13 cellular contexts compared by ENCODE assay signal in genomic region chr2:200662727-200663126, GRCh38.
DNase-seq lines count a peak whose midpoint lies in the region; ATAC-seq and TF ChIP-seq lines count a peak whose summit lies in the region.
"Had no signal": no experiment of that assay in that cellular context is flagged by ENCODE, and none has a peak within 500 bp of the region (broad histone marks: within the 10 kb centered on the region; RNA-seq: fewer than 3 reads in every experiment).

No MANE protein-coding gene starts in this region.

- no peak overlapping the region for H3K4me3 ChIP-seq in GM23338
- no peak overlapping the region for H3K4me3 ChIP-seq in RWPE2 (ENCODE audit: severe bottlenecking)
- H3K4me3 ChIP-seq in trophoblast cell (ENCODE audit: low read depth, low read length), result no peak overlapping the region
- H3K4me3 ChIP-seq: ascending aorta had no signal

- no peaks in the 10 kb centered on the region for H3K36me3 Mint-ChIP-seq in GM23338 (ENCODE audit: low read depth)
- H3K36me3 Mint-ChIP-seq in natural killer cell treated with Interleukin-12 subunit alpha and Interleukin-12 subunit beta and Interleukin-15 and Interleukin-18, amount 100 ng/mL, for 72 hours, result no peaks in the 10 kb centered on the region

- H3K27ac ChIP-seq in GM23338 (ENCODE audit: low read depth), result no peak overlapping the region
- H3K27ac ChIP-seq in RWPE2 (ENCODE audit: poor library complexity, severe bottlenecking), result peak overlapping the region; percentile 80
- H3K27ac ChIP-seq in trophoblast cell (ENCODE audit: low read depth, low read length), result peak overlapping the region; percentile 62
- H3K27ac ChIP-seq: ascending aorta had no signal

- H3K79me2 ChIP-seq in GM23338 (replicated peaks; ENCODE audit: insufficient read depth) (no peaks in the 10 kb centered on the region), trophoblast cell (ENCODE audit: control insufficient read depth, insufficient read depth, low read length, poor library complexity) (no peaks in the 10 kb centered on the region)

- no peaks in the 10 kb centered on the region for H3K9me3 ChIP-seq in RWPE2 (ENCODE audit: severe bottlenecking)
- no peaks in the 10 kb centered on the region for H3K9me3 ChIP-seq in trophoblast cell (ENCODE audit: insufficient read depth, low read depth, low read length)
- H3K9me3 ChIP-seq: ascending aorta had no signal

- no peak overlapping the region for H4K12ac ChIP-seq in trophoblast cell (ENCODE audit: low read depth, low read length)

- H3K4me1 ChIP-seq in GM23338 (ENCODE audit: insufficient read depth) (no peaks in the 10 kb centered on the region), RWPE2 (ENCODE audit: insufficient read depth, poor library complexity, severe bottlenecking) (peaks cover 15% of the 10 kb centered on the region), trophoblast cell (ENCODE audit: control insufficient read depth in 1 of 2, insufficient read depth in 2 of 2, low read length in 2 of 2) (peaks cover 4 to 9% of the 10 kb centered on the region in 2 experiments)
- H3K4me1 ChIP-seq: ascending aorta had no signal

- H3K4ac ChIP-seq in trophoblast cell (ENCODE audit: low read depth, low read length), result no peak overlapping the region

- H3K9ac ChIP-seq in trophoblast cell (ENCODE audit: low read length), result no peak overlapping the region

- H3K79me1 ChIP-seq in trophoblast cell (ENCODE audit: low read length), result peaks cover 7% of the 10 kb centered on the region

- no peak overlapping the region for H3K14ac ChIP-seq in trophoblast cell (ENCODE audit: low read length)

- H3K27me3 Mint-ChIP-seq in GM23338 (ENCODE audit: insufficient read depth, low read depth, poor library complexity), result peaks cover 1% of the 10 kb centered on the region
- peaks cover 6 to 14% of the 10 kb centered on the region in 2 donors for H3K27me3 Mint-ChIP-seq in natural killer cell treated with Interleukin-12 subunit alpha and Interleukin-12 subunit beta and Interleukin-15 and Interleukin-18, amount 100 ng/mL, for 72 hours

- no peak overlapping the region for H2AK5ac ChIP-seq in trophoblast cell (ENCODE audit: low read length)

- no peaks in the 10 kb centered on the region for H3K9me3 Mint-ChIP-seq in GM23338
- no peaks in the 10 kb centered on the region for H3K9me3 Mint-ChIP-seq in natural killer cell treated with Interleukin-12 subunit alpha and Interleukin-12 subunit beta and Interleukin-15 and Interleukin-18, amount 100 ng/mL, for 72 hours

- no peak overlapping the region for H2BK12ac ChIP-seq in trophoblast cell (ENCODE audit: low read length)

- no peak overlapping the region for H3K18ac ChIP-seq in trophoblast cell (ENCODE audit: low read length)

- no peak overlapping the region for H2BK5ac ChIP-seq in trophoblast cell (ENCODE audit: low read depth, low read length, poor library complexity)

- H3K4me3 Mint-ChIP-seq in GM23338, result no peak overlapping the region
- H3K4me3 Mint-ChIP-seq in natural killer cell treated with Interleukin-12 subunit alpha and Interleukin-12 subunit beta and Interleukin-15 and Interleukin-18, amount 100 ng/mL, for 72 hours, result no peak overlapping the region

- H4K91ac ChIP-seq in trophoblast cell (ENCODE audit: low read depth, low read length), result no peak overlapping the region

- H2AFZ ChIP-seq in GM23338 (no peak overlapping the region), trophoblast cell (ENCODE audit: insufficient read depth, low read length, poor library complexity) (no peak overlapping the region)

- no peak overlapping the region for H2BK120ac ChIP-seq in trophoblast cell (ENCODE audit: insufficient read depth, low read length, poor library complexity)

- H3K27me3 ChIP-seq in GM23338 (ENCODE audit: insufficient read depth) (no peaks in the 10 kb centered on the region), RWPE2 (ENCODE audit: insufficient read depth, poor library complexity, severe bottlenecking) (no peaks in the 10 kb centered on the region), trophoblast cell (ENCODE audit: insufficient read depth, low read length) (no peaks in the 10 kb centered on the region)
- H3K27me3 ChIP-seq: ascending aorta had no signal

- H4K8ac ChIP-seq in trophoblast cell (ENCODE audit: low read depth, low read length), result no peak overlapping the region

- TF ChIP-seq CTCF in GM23338 (conservative IDR thresholded peaks at IDR 0.05; ENCODE audit: low read depth in 2 of 2) (no peak), RWPE2 (IDR thresholded peaks at IDR 0.05; ENCODE audit: poor library complexity, severe bottlenecking) (no peak)

- DNase-seq in GM23338 (ENCODE audit: low spot score) (peak; percentile 27), RWPE2 (ENCODE audit: low spot score) (peak; percentile 81), fibroblast of peridontal ligament (ENCODE audit: extremely low read depth) (peak; percentile 63), trophoblast cell (peak; percentile 62 to 63), DMS79 treated with DMSO at 0.1 percent for 48 hours (lab: John Stamatoyannopoulos, UW) (no peak)
- no peak for DNase-seq in natural killer cell treated with Interleukin-12 subunit alpha and Interleukin-12 subunit beta and Interleukin-15 and Interleukin-18, amount 100 ng/mL, for 72 hours (ENCODE audit: low spot score)
- DNase-seq: NCI-H1436 treated with DMSO at 0.1 percent for 48 hours; nucleus accumbens; stimulated activated CD4-positive, alpha-beta T cell treated with anti-CD3 and anti-CD28 coated beads, Interleukin-2, amount 100 ng/mL, for 24 hours; stimulated activated naive CD4-positive, alpha-beta T cell treated with Interleukin-2 at 50 U/mL for 16 hours had no signal

- H3K36me3 ChIP-seq in GM23338 (ENCODE audit: insufficient read depth) (no peaks in the 10 kb centered on the region), RWPE2 (ENCODE audit: low read depth) (no peaks in the 10 kb centered on the region), trophoblast cell (ENCODE audit: control insufficient read depth in 1 of 2, insufficient read depth in 2 of 2, low read length in 2 of 2) (no peaks in the 10 kb centered on the region)
- H3K36me3 ChIP-seq: ascending aorta had no signal

- ATAC-seq in GM23338 (no peak), RWPE2 (ENCODE audit: low read depth) (peak; percentile 96), HG02870 (IDR thresholded peaks at IDR 0.05; ENCODE audit: unreplicated experiment) (no peak), HG02623 (IDR thresholded peaks at IDR 0.05; ENCODE audit: unreplicated experiment) (no peak)
- no peak for ATAC-seq in natural killer cell treated with Interleukin-12 subunit alpha and Interleukin-12 subunit beta and Interleukin-15 and Interleukin-18, amount 100 ng/mL, for 72 hours

- H3K4me1 Mint-ChIP-seq in GM23338, result peaks cover 2% of the 10 kb centered on the region; the same call in 1 of the 3 replicates
- peaks cover 0 to 3% of the 10 kb centered on the region in 2 donors for H3K4me1 Mint-ChIP-seq in natural killer cell treated with Interleukin-12 subunit alpha and Interleukin-12 subunit beta and Interleukin-15 and Interleukin-18, amount 100 ng/mL, for 72 hours (ENCODE audit: low read depth in 2 of 2)

- WGBS in trophoblast cell (ENCODE audit: extremely low coverage, insufficient coverage, insufficient read length), result no CpG with 5 or more reads among the region's 7 CpGs

- no peaks in the 10 kb centered on the region for H3F3A ChIP-seq in GM23338 (replicated peaks; ENCODE audit: low read depth)

- no peaks in the 10 kb centered on the region for H4K20me1 ChIP-seq in GM23338 (replicated peaks; ENCODE audit: insufficient read depth)

- no peak overlapping the region for H3K4me2 ChIP-seq in GM23338
- H3K4me2 ChIP-seq in trophoblast cell (ENCODE audit: low read length), result no peak overlapping the region

- no peaks in the 10 kb centered on the region for H3K9me2 ChIP-seq in GM23338 (ENCODE audit: insufficient read depth)

- no peak overlapping the region for H3K27ac Mint-ChIP-seq in GM23338
- H3K27ac Mint-ChIP-seq in natural killer cell treated with Interleukin-12 subunit alpha and Interleukin-12 subunit beta and Interleukin-15 and Interleukin-18, amount 100 ng/mL, for 72 hours, result no peak overlapping the region

- no peak overlapping the region for H3K23ac ChIP-seq in trophoblast cell (ENCODE audit: low read length)

TF ChIP-seq in GM23338, 12 proteins besides CTCF, POLR2A, EP300 and RAD21:
- TF ChIP-seq POLR2AphosphoS5 (IDR thresholded peaks at IDR 0.05; ENCODE audit: low read depth) (no peak), EZH2phosphoT487 (IDR thresholded peaks at IDR 0.05; ENCODE audit: unreplicated experiment) (no peak)
TF ChIP-seq in GM23338: peak in this region for 0.

Comparison
In these comparisons a context has a peak if more than half of its experiments do, and no peak if none do; other contexts are left out.
1. DNase-seq: peak in GM23338 (single experiment), RWPE2 (single experiment), fibroblast of peridontal ligament (single experiment) and trophoblast cell (2 of 2); none in DMS79 treated with DMSO at 0.1 percent for 48 hours (single experiment) and natural killer cell treated with Interleukin-12 subunit alpha and Interleukin-12 subunit beta and Interleukin-15 and Interleukin-18, amount 100 ng/mL, for 72 hours (single experiment).